Comparison of ENCODE assay signal across 1 cellular context in genomic region chr7:144127714-144128334, GRCh38.
TF ChIP-seq lines count a peak whose summit lies in the region.

No MANE protein-coding gene starts in this region.

TF ChIP-seq in GM23338, 12 proteins besides CTCF, POLR2A, EP300 and RAD21 (continued from another document):
- TF ChIP-seq ZNF462 (CRISPR knock-in tag; IDR thresholded peaks at IDR 0.05): peak; percentile 50; the same call in 1 of the 2 replicates
TF ChIP-seq in GM23338: peak in this region for 2.
